Comparison of ENCODE assay signal across 7 cellular contexts in genomic region chr16:2224183-2224486, GRCh38. TPM values are rescaled to one million over a fixed set of nuclear protein-coding genes. Genes with fewer than 3 reads are reported as not detected.
DNase-seq lines count a peak whose midpoint lies in the region; ATAC-seq and TF ChIP-seq lines count a peak whose summit lies in the region.

No MANE protein-coding gene starts in this region.

- no peaks in the 10 kb centered on the region for H3K27me3 Mint-ChIP-seq in mesothelial cell of epicardium (ENCODE audit: low read depth)

- dilution Hi-C loops in IMR-90 (cut with HindIII; ENCODE audit: low sequenced_read_pairs, unreplicated experiment) = no loop called here

- TF ChIP-seq POLR2A in GM18505 (IDR thresholded peaks at IDR 0.05; ENCODE audit: borderline replicate concordance, extremely low read depth, insufficient read depth, insufficient read length) (no peak), IMR-90 (IDR thresholded peaks at IDR 0.05; ENCODE audit: low read depth, low read length) (no peak)

- TF ChIP-seq RAD21 in IMR-90 (IDR thresholded peaks at IDR 0.05; ENCODE audit: low read length) = peak; percentile 49

- peaks cover 15% of the 10 kb centered on the region; the same call in 1 of the 2 replicates for H3K9me1 ChIP-seq in IMR-90 (ENCODE audit: insufficient read depth, low read length)

- WGBS in IMR-90 (ENCODE audit: extremely low coverage in 2 of 2, insufficient read length in 1 of 2), 2 experiments = no CpG with 5 or more reads among the region's 5 CpGs

- no peaks in the 10 kb centered on the region for H3K9me3 ChIP-seq in IMR-90 (ENCODE audit: control insufficient read depth, insufficient read depth, low read length)

- H3K79me1 ChIP-seq in IMR-90 (ENCODE audit: low read depth in 1 of 2, low read length in 2 of 2) = peaks cover 2 to 41% of the 10 kb centered on the region in 2 experiments; a peak in 3 of 4 replicates

- peak overlapping the region in 1 of 2 experiments; percentile 61; a peak in 1 of 4 replicates for H4K8ac ChIP-seq in IMR-90 (ENCODE audit: low read depth in 2 of 2, low read length in 2 of 2)

- peaks cover 20% of the 10 kb centered on the region for H4K20me1 ChIP-seq in IMR-90 (ENCODE audit: insufficient read depth, low read length)

- no peaks in the 10 kb centered on the region for H3K27me3 ChIP-seq in IMR-90 (ENCODE audit: control insufficient read depth, insufficient read depth, low read length)

- intact Hi-C loops in IMR-90 (cut with micrococcal nuclease) (no loop called here), posterior cingulate gyrus (cut with DNase I) (no loop called here)

- H2AFZ ChIP-seq in IMR-90 (replicated peaks; ENCODE audit: low read length, poor library complexity) = peak overlapping the region; percentile 99

- peak; percentile 29; the same call in 1 of the 2 replicates for TF ChIP-seq CTCF in IMR-90 (conservative IDR thresholded peaks at IDR 0.05; ENCODE audit: low read depth, low read length)
- TF ChIP-seq CTCF in mesothelial cell of epicardium (IDR thresholded peaks at IDR 0.05; ENCODE audit: unreplicated experiment) = no peak

- BruUV-seq in IMR-90 (replicated peaks; lab: Mats Ljungman, UMichigan) = no TSS peak

- peaks cover 12% of the 10 kb centered on the region for H3K4me1 ChIP-seq in IMR-90 (ENCODE audit: control insufficient read depth, insufficient read depth, low read length)

- CTCF ChIA-PET in IMR-90 (lab: Yijun Ruan, JAX) = no interaction called here

- no peak overlapping the region for H4K91ac ChIP-seq in IMR-90 (ENCODE audit: insufficient read depth, low read depth, low read length)

- H2AK5ac ChIP-seq in IMR-90 (ENCODE audit: low read depth, low read length) = 0 out of 2 replicates have a peak overlapping the region, but pooled peaks have one; percentile 60

- no peak overlapping the region; the same call in 1 of the 2 replicates for H3K23ac ChIP-seq in IMR-90 (ENCODE audit: low read depth, low read length)

- H2BK120ac ChIP-seq in IMR-90 (ENCODE audit: low read depth, low read length) = no peak overlapping the region

- DNase-seq in IMR-90 (peak; percentile 42), caudate nucleus (lab: John Stamatoyannopoulos, UW) (no peak), mesothelial cell of epicardium (ENCODE audit: low spot score in 2 of 2, unreplicated experiment in 2 of 2) (no peak), posterior cingulate gyrus (no peak), OCI-M2 (lab: John Stamatoyannopoulos, UW; ENCODE audit: unreplicated experiment) (no peak)
- DNase-seq in NK-92 treated with Interleukin-12 subunit alpha and Interleukin-12 subunit beta, amount 100 ng/mL, for 24 hours (lab: John Stamatoyannopoulos, UW) = no peak

- peak overlapping the region; percentile 26; the same call in 1 of the 2 replicates for H3K56ac ChIP-seq in IMR-90 (ENCODE audit: extremely low read depth, insufficient read depth, low read length)

- POLR2A ChIA-PET in IMR-90 (lab: Charles Lee; ENCODE audit: unreplicated experiment) = no interaction called here

- H2BK20ac ChIP-seq in IMR-90 (ENCODE audit: low read depth, low read length) = no peak overlapping the region

- H3K36me3 ChIP-seq in IMR-90 (ENCODE audit: control insufficient read depth, insufficient read depth, low read length) = peaks cover 6% of the 10 kb centered on the region; the same call in 1 of the 2 replicates

- peak overlapping the region; percentile 94 for H2AK9ac ChIP-seq in IMR-90 (replicated peaks; ENCODE audit: low read depth, low read length, poor library complexity)

- no peak overlapping the region for H3K18ac ChIP-seq in IMR-90 (ENCODE audit: low read depth, low read length)

- no peak overlapping the region for H4K5ac ChIP-seq in IMR-90 (ENCODE audit: low read depth, low read length)

- peak overlapping the region; percentile 75 for H3K27ac Mint-ChIP-seq in mesothelial cell of epicardium

- H3K4me2 ChIP-seq in IMR-90 (ENCODE audit: low read depth, low read length) = peak overlapping the region; percentile 97

- ATAC-seq in GM18505 (IDR thresholded peaks at IDR 0.05; ENCODE audit: unreplicated experiment) (peak; percentile 19), IMR-90 (ENCODE audit: low read depth) (peak; percentile 30)

- H3K4me3 ChIP-seq in IMR-90 (ENCODE audit: insufficient read depth, low read depth, low read length) = peak overlapping the region; percentile 58

- H3K9me3 Mint-ChIP-seq in mesothelial cell of epicardium = no peaks in the 10 kb centered on the region

- H3K4me1 Mint-ChIP-seq in mesothelial cell of epicardium = peaks cover 11% of the 10 kb centered on the region

- peak overlapping the region; percentile 70 for H3K9ac ChIP-seq in IMR-90 (ENCODE audit: low read depth, low read length)

- no peak overlapping the region for H3K14ac ChIP-seq in IMR-90 (replicated peaks; ENCODE audit: low read depth, low read length)

- H3K27ac ChIP-seq in IMR-90 (ENCODE audit: insufficient read depth, low read length) = peak overlapping the region; percentile 46
- H3K27ac ChIP-seq in caudate nucleus (ENCODE audit: low read depth, low read length) = peak overlapping the region; percentile 78

- H2BK5ac ChIP-seq in IMR-90 (ENCODE audit: low read depth, low read length, poor library complexity, severe bottlenecking) = no peak overlapping the region

- H3K4ac ChIP-seq in IMR-90 (ENCODE audit: low read depth, low read length) = peak overlapping the region; percentile 15; the same call in 1 of the 2 replicates

- in situ Hi-C loops in IMR-90 (cut with MboI; ENCODE audit: low sequenced_read_pairs) = no loop called here

- H3K4me3 Mint-ChIP-seq in mesothelial cell of epicardium = peak overlapping the region; percentile 78

- no peaks in the 10 kb centered on the region for H3K36me3 Mint-ChIP-seq in mesothelial cell of epicardium

- H2BK15ac ChIP-seq in IMR-90 (ENCODE audit: low read depth, low read length) = no peak overlapping the region

TF ChIP-seq in IMR-90, 13 proteins besides CTCF, POLR2A, EP300 and RAD21:
- TF ChIP-seq NFE2L2 (IDR thresholded peaks at IDR 0.05; ENCODE audit: low read depth, low read length) (no peak), RCOR1 (IDR thresholded peaks at IDR 0.05; ENCODE audit: insufficient replicate concordance, low read length) (no peak), CEBPB (IDR thresholded peaks at IDR 0.05; ENCODE audit: low read depth, low read length) (no peak), FOS (IDR thresholded peaks at IDR 0.05; ENCODE audit: low read depth, low read length) (no peak), CHD1 (IDR thresholded peaks at IDR 0.05; ENCODE audit: low read depth, low read length) (no peak), BHLHE40 (IDR thresholded peaks at IDR 0.05; ENCODE audit: low read depth, low read length) (no peak), MAZ (IDR thresholded peaks at IDR 0.05; ENCODE audit: borderline replicate concordance, low read depth, low read length) (no peak; the same call in 1 of the 2 replicates), MAFK (IDR thresholded peaks at IDR 0.05; ENCODE audit: low read depth, low read length) (no peak), SMC3 (IDR thresholded peaks at IDR 0.05; ENCODE audit: low read depth, low read length) (no peak), USF2 (IDR thresholded peaks at IDR 0.05; ENCODE audit: low read depth, low read length) (no peak)
- TF ChIP-seq, protein P1, sequence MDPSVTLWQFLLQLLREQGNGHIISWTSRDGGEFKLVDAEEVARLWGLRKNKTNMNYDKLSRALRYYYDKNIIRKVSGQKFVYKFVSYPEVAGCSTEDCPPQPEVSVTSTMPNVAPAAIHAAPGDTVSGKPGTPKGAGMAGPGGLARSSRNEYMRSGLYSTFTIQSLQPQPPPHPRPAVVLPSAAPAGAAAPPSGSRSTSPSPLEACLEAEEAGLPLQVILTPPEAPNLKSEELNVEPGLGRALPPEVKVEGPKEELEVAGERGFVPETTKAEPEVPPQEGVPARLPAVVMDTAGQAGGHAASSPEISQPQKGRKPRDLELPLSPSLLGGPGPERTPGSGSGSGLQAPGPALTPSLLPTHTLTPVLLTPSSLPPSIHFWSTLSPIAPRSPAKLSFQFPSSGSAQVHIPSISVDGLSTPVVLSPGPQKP (IDR thresholded peaks at IDR 0.05; ENCODE audit: borderline replicate concordance, low read depth, low read length) = no peak

RNA-seq across cellular contexts. Expression of gene E4F1, which starts 0.7 kb away (rescaled TPM):
- total RNA-seq in IMR-90 (2012; rRNA removed) (13.1 and 25.0 TPM in 2 replicates), mesothelial cell of epicardium (29.3 to 36.3 TPM (median 33.0 TPM) in 3 replicates)
- 33.0 and 39.6 TPM in 2 replicates for polyA plus RNA-seq in IMR-90 (2012; rRNA removed)
- polyA plus RNA-seq in IMR-90 (2012; cell fraction: cytosol; rRNA removed) = 14.6 and 22.6 TPM in 2 replicates
- 129 and 420 TPM in 2 replicates for polyA plus RNA-seq in IMR-90 (2012; cell fraction: nucleus; rRNA removed; ENCODE audit: low replicate concordance)

RNA-seq across cellular contexts. Expression of gene PGP, which starts 9.5 kb away (rescaled TPM):
- 4.1 and 5.8 TPM in 2 replicates for total RNA-seq in IMR-90 (2012; rRNA removed)
- polyA plus RNA-seq in IMR-90 (2012; rRNA removed) = 9.4 and 13.5 TPM in 2 replicates
- 4.6 and 13.7 TPM in 2 replicates for polyA plus RNA-seq in IMR-90 (2012; cell fraction: cytosol; rRNA removed)
- 17.4 and 43.8 TPM in 2 replicates for polyA plus RNA-seq in IMR-90 (2012; cell fraction: nucleus; rRNA removed; ENCODE audit: low replicate concordance)
- 15.2 to 17.9 TPM (median 16.8 TPM) in 3 replicates for total RNA-seq in mesothelial cell of epicardium

RNA-seq across cellular contexts. Expression of gene DNASE1L2, which starts 12.1 kb away (rescaled TPM):
- total RNA-seq in IMR-90 (2012; rRNA removed) (0.18 and 0.28 TPM in 2 replicates), mesothelial cell of epicardium (1.0 to 1.4 TPM (median 1.2 TPM) in 3 replicates)
- polyA plus RNA-seq in IMR-90 (2012; rRNA removed) = 0.75 and 1.5 TPM in 2 replicates
- 0.51 and 0.56 TPM in 2 replicates for polyA plus RNA-seq in IMR-90 (2012; cell fraction: cytosol; rRNA removed)
- 2.6 and 7.5 TPM in 2 replicates for polyA plus RNA-seq in IMR-90 (2012; cell fraction: nucleus; rRNA removed; ENCODE audit: low replicate concordance)

RNA-seq across cellular contexts. Expression of gene BRICD5, which starts 13.5 kb away (rescaled TPM):
- total RNA-seq in IMR-90 (2012; rRNA removed) (0.18 and 0.28 TPM in 2 replicates), mesothelial cell of epicardium (11.9 to 14.4 TPM (median 13.0 TPM) in 3 replicates)
- 0.94 and 1.5 TPM in 2 replicates for polyA plus RNA-seq in IMR-90 (2012; rRNA removed)
- 0.55 and 0.76 TPM in 2 replicates for polyA plus RNA-seq in IMR-90 (2012; cell fraction: cytosol; rRNA removed)
- 13.2 and 32.1 TPM in 2 replicates for polyA plus RNA-seq in IMR-90 (2012; cell fraction: nucleus; rRNA removed; ENCODE audit: low replicate concordance)

RNA-seq across cellular contexts. Expression of gene MLST8, which starts 18.9 kb away (rescaled TPM):
- total RNA-seq in IMR-90 (2012; rRNA removed) (34.4 and 50.3 TPM in 2 replicates), mesothelial cell of epicardium (45.9 to 49.0 TPM (median 47.2 TPM) in 3 replicates)
- 93.7 and 94.1 TPM in 2 replicates for polyA plus RNA-seq in IMR-90 (2012; rRNA removed)
- polyA plus RNA-seq in IMR-90 (2012; cell fraction: cytosol; rRNA removed) = 56.2 and 108 TPM in 2 replicates
- polyA plus RNA-seq in IMR-90 (2012; cell fraction: nucleus; rRNA removed; ENCODE audit: low replicate concordance) = 97.5 and 242 TPM in 2 replicates
